Comparison of ENCODE assay signal across 14 cellular contexts in genomic region chr22:42807185-42807584, GRCh38.
"Had no signal": no experiment of that assay in that cellular context is flagged by ENCODE, and none has a peak within 500 bp of the region (broad histone marks: within the 10 kb centered on the region; RNA-seq: fewer than 3 reads in every experiment).

No MANE protein-coding gene starts in this region.

- DNase-seq: activated naive CD4-positive, alpha-beta T cell; activated T-cell treated with anti-CD3 and anti-CD28 coated beads, Interleukin-2, amount 50 U/mL, for 72 hours; caudate nucleus; effector memory CD4-positive, alpha-beta T cell; hypothalamus; kidney glomerular epithelial cell; mucosa of descending colon; naive thymus-derived CD8-positive, alpha-beta T cell; SIG-M5; small intestine; T-helper 17 cell; trophoblast cell had no signal

- H3K9me3 ChIP-seq: mucosa of descending colon had no signal

- H3K27ac Mint-ChIP-seq: activated T-cell treated with anti-CD3 and anti-CD28 coated beads, Interleukin-2, amount 50 U/mL, for 72 hours; T-helper 17 cell had no signal

- H3K27me3 Mint-ChIP-seq: naive thymus-derived CD8-positive, alpha-beta T cell; T-helper 17 cell had no signal

- H3K4me3 Mint-ChIP-seq: activated T-cell treated with anti-CD3 and anti-CD28 coated beads, Interleukin-2, amount 50 U/mL, for 72 hours; naive thymus-derived CD8-positive, alpha-beta T cell; T-helper 17 cell had no signal

- ATAC-seq: activated CD4-positive, CD25-positive, alpha-beta regulatory T cell treated with anti-CD3 and anti-CD28 coated beads, Interleukin-2, amount 50 U/mL, for 24 hours; activated T-cell treated with anti-CD3 and anti-CD28 coated beads, Interleukin-2, amount 50 U/mL, for 72 hours; mucosa of descending colon; naive thymus-derived CD8-positive, alpha-beta T cell; T-helper 17 cell had no signal

- FAIRE-seq: astrocyte, small intestine had no signal

- H3K9me3 Mint-ChIP-seq: activated T-cell treated with anti-CD3 and anti-CD28 coated beads, Interleukin-2, amount 50 U/mL, for 72 hours; naive thymus-derived CD8-positive, alpha-beta T cell had no signal

- H3K4me3 ChIP-seq: mucosa of descending colon had no signal
